ENCODE assay signal across 1 cellular context in the genomic region with DNA sequence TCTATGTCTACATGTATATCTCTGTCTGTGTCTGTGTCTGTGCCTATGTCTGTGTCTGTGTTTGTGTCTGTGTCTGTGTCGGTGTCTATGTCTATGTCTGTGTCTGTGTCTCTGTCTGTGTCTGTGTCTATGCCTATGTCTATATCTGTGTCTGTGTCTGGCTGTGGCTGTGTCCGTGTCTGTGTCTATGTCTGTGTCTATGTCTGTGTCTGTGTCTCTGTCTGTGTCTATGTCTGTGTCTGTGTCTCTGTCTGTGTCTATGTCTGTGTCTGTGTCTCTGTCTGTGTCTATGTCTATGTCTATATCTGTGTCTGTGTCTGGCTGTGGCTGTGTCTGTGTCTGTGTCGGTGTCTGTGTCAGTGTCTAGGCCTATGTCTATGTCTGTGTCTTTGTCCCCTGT. TPM values are rescaled to one million over a fixed set of nuclear protein-coding genes. Genes with fewer than 3 reads are reported as not detected.
"Had no signal": no experiment of that assay in that cellular context is flagged by ENCODE, and none has a peak within 500 bp of the region (broad histone marks: within the 10 kb centered on the region; RNA-seq: fewer than 3 reads in every experiment).

No MANE protein-coding gene starts in this region.

RNA-seq across cellular contexts. Expression of a gene that starts 11.1 kb away (rescaled TPM):
- total RNA-seq: G401 had no signal
